8 cellular contexts compared by ENCODE assay signal in genomic region chr17:40442392-40443195, GRCh38. TPM values are rescaled to one million over a fixed set of nuclear protein-coding genes. Genes with fewer than 3 reads are reported as not detected.
A peak's percentile ranks its signal among the peaks of the same experiment; 100 is the strongest.
DNase-seq lines count a peak whose midpoint lies in the region; ATAC-seq, FAIRE-seq and TF ChIP-seq lines count a peak whose summit lies in the region.

No MANE protein-coding gene starts in this region.

- peak; percentile 22 for DNase-seq in SKM-1 (lab: John Stamatoyannopoulos, UW; ENCODE audit: unreplicated experiment)
- no peak for DNase-seq in SKM-1 treated with dmso at 0.1 percent for 144 hours (lab: John Stamatoyannopoulos, UW; ENCODE audit: unreplicated experiment)
- DNase-seq in activated naive CD8-positive, alpha-beta T cell treated with anti-CD3 and anti-CD28 coated beads, Interleukin-2, amount 50 U/mL, for 24 hours: no peak
- no peak for DNase-seq in stimulated activated effector memory CD8-positive, alpha-beta T cell treated with anti-CD3 and anti-CD28 coated beads, Interleukin-12 subunit alpha, Interleukin-12 subunit beta, amount 100 ng/mL, for 72 hours (ENCODE audit: low spot score in 2 of 2)
- DNase-seq in GM12892 (ENCODE audit: insufficient read length): no peak

- H3K9ac ChIP-seq in iPS-18a (ENCODE audit: low read length): peak overlapping the region; percentile 55

- H3K27ac ChIP-seq in iPS-18a (ENCODE audit: low read length): no peak overlapping the region

- H3K27ac Mint-ChIP-seq in activated naive CD8-positive, alpha-beta T cell treated with anti-CD3 and anti-CD28 coated beads, Interleukin-2, amount 50 U/mL, for 24 hours: no peak overlapping the region
- H3K27ac Mint-ChIP-seq in stimulated activated effector memory CD8-positive, alpha-beta T cell treated with anti-CD3 and anti-CD28 coated beads, Interleukin-12 subunit alpha, Interleukin-12 subunit beta, amount 100 ng/mL, for 72 hours: no peak overlapping the region

- H3K36me3 ChIP-seq in iPS-18a (ENCODE audit: control insufficient read depth, low read depth, low read length): no peaks in the 10 kb centered on the region

- peak overlapping the region; percentile 57 for H3K4me3 ChIP-seq in iPS-18a (ENCODE audit: low read length)

- H3K4me3 Mint-ChIP-seq in activated naive CD8-positive, alpha-beta T cell treated with anti-CD3 and anti-CD28 coated beads, Interleukin-2, amount 50 U/mL, for 24 hours: peak overlapping the region; percentile 42
- H3K4me3 Mint-ChIP-seq in stimulated activated effector memory CD8-positive, alpha-beta T cell treated with anti-CD3 and anti-CD28 coated beads, Interleukin-12 subunit alpha, Interleukin-12 subunit beta, amount 100 ng/mL, for 72 hours: peak overlapping the region; percentile 46

- H3K27me3 Mint-ChIP-seq in activated naive CD8-positive, alpha-beta T cell treated with anti-CD3 and anti-CD28 coated beads, Interleukin-2, amount 50 U/mL, for 24 hours: peaks cover 12% of the 10 kb centered on the region

- peaks cover 32% of the 10 kb centered on the region for H3K4me1 Mint-ChIP-seq in activated naive CD8-positive, alpha-beta T cell treated with anti-CD3 and anti-CD28 coated beads, Interleukin-2, amount 50 U/mL, for 24 hours
- peaks cover 34% of the 10 kb centered on the region for H3K4me1 Mint-ChIP-seq in stimulated activated effector memory CD8-positive, alpha-beta T cell treated with anti-CD3 and anti-CD28 coated beads, Interleukin-12 subunit alpha, Interleukin-12 subunit beta, amount 100 ng/mL, for 72 hours

- H3K9me3 Mint-ChIP-seq in activated naive CD8-positive, alpha-beta T cell treated with anti-CD3 and anti-CD28 coated beads, Interleukin-2, amount 50 U/mL, for 24 hours: no peaks in the 10 kb centered on the region
- H3K9me3 Mint-ChIP-seq in stimulated activated effector memory CD8-positive, alpha-beta T cell treated with anti-CD3 and anti-CD28 coated beads, Interleukin-12 subunit alpha, Interleukin-12 subunit beta, amount 100 ng/mL, for 72 hours: no peaks in the 10 kb centered on the region

- peaks cover 11% of the 10 kb centered on the region for H3K27me3 ChIP-seq in iPS-18a (ENCODE audit: control insufficient read depth, insufficient read depth, low read length)

- peaks cover 19% of the 10 kb centered on the region for H3K4me1 ChIP-seq in iPS-18a (ENCODE audit: control insufficient read depth, low read depth, low read length)

- H3K9me3 ChIP-seq in iPS-18a (ENCODE audit: control insufficient read depth, low read depth, low read length): no peaks in the 10 kb centered on the region

- FAIRE-seq in GM12892 (lab: Jason Lieb, UNC): no peak

- H3K36me3 Mint-ChIP-seq in activated naive CD8-positive, alpha-beta T cell treated with anti-CD3 and anti-CD28 coated beads, Interleukin-2, amount 50 U/mL, for 24 hours (ENCODE audit: low read depth): no peaks in the 10 kb centered on the region
- peaks cover 15% of the 10 kb centered on the region for H3K36me3 Mint-ChIP-seq in stimulated activated effector memory CD8-positive, alpha-beta T cell treated with anti-CD3 and anti-CD28 coated beads, Interleukin-12 subunit alpha, Interleukin-12 subunit beta, amount 100 ng/mL, for 72 hours

- ATAC-seq in activated naive CD8-positive, alpha-beta T cell treated with anti-CD3 and anti-CD28 coated beads, Interleukin-2, amount 50 U/mL, for 24 hours: no peak
- no peak for ATAC-seq in stimulated activated effector memory CD8-positive, alpha-beta T cell treated with anti-CD3 and anti-CD28 coated beads, Interleukin-12 subunit alpha, Interleukin-12 subunit beta, amount 100 ng/mL, for 72 hours
- no peak for ATAC-seq in GM18502 (IDR thresholded peaks at IDR 0.05; ENCODE audit: poor library complexity, unreplicated experiment)
- ATAC-seq in HG02973 (IDR thresholded peaks at IDR 0.05; ENCODE audit: unreplicated experiment): no peak

- TF ChIP-seq POLR2A in GM12892 (IDR thresholded peaks at IDR 0.05; ENCODE audit: low read depth, low read length): no peak

RNA-seq across cellular contexts. Expression of gene IGFBP4, which starts 0.7 kb away (rescaled TPM):
- polyA plus RNA-seq in GM12892 (2012; ENCODE audit: missing spikeins): 3.6 TPM

RNA-seq across cellular contexts. Expression of gene TOP2A, which starts 24.9 kb away (rescaled TPM):
- 89.2 TPM for polyA plus RNA-seq in GM12892 (2012; ENCODE audit: missing spikeins)

RNA-seq across cellular contexts. Expression of gene TNS4, which starts 58.8 kb away (rescaled TPM):
- not detected for polyA plus RNA-seq in GM12892 (2012; ENCODE audit: missing spikeins)
